In genomic region chr10:6275022-6275997, GRCh38 we compare ENCODE assay signal across 8 cellular contexts.
A peak's percentile ranks its signal among the peaks of the same experiment; 100 is the strongest.
DNase-seq lines count a peak whose midpoint lies in the region; ATAC-seq and TF ChIP-seq lines count a peak whose summit lies in the region.

No MANE protein-coding gene starts in this region.

- 51 to 71% methylated on average over 18 to 22 of the region's 29 CpGs for WGBS in mesodermal cell (ENCODE audit: insufficient coverage in 2 of 2), 2 experiments

- no peaks in the 10 kb centered on the region for H3K36me3 ChIP-seq in Caco-2 (ENCODE audit: control insufficient read depth, insufficient read depth, low read length)
- H3K36me3 ChIP-seq in mesodermal cell (ENCODE audit: control insufficient read depth, insufficient read depth, low read length): no peaks in the 10 kb centered on the region

- H3K27me3 ChIP-seq in Caco-2 (replicated peaks; ENCODE audit: control insufficient read depth, insufficient read depth, low read length): no peaks in the 10 kb centered on the region

- no peak for TF ChIP-seq CTCF in Caco-2 (IDR thresholded peaks at IDR 0.05; ENCODE audit: insufficient read depth in 1 of 2, low read depth in 1 of 2, low read length in 1 of 2, severe bottlenecking in 1 of 2, unreplicated experiment in 1 of 2)

- H3K27me3 Mint-ChIP-seq in Caco-2 (ENCODE audit: insufficient read depth, unreplicated experiment): no peaks in the 10 kb centered on the region

- H3K4me1 Mint-ChIP-seq in Caco-2 (ENCODE audit: low read depth, unreplicated experiment): peaks cover 20% of the 10 kb centered on the region

- H3K9me3 ChIP-seq in Caco-2 (no peaks in the 10 kb centered on the region), mesodermal cell (ENCODE audit: control insufficient read depth, low read length) (no peaks in the 10 kb centered on the region)

- POLR2A ChIA-PET in Caco-2 (lab: Charles Lee): no interaction called here

- ATAC-seq in GM21786 (IDR thresholded peaks at IDR 0.05; ENCODE audit: unreplicated experiment): peak; percentile 58

- no TSS peak for BruUV-seq in Caco-2 (replicated peaks; lab: Mats Ljungman, UMichigan)

- intact Hi-C loops in Caco-2 (cut with micrococcal nuclease; ENCODE audit: unreplicated experiment): loop anchor here (5.0 to 10.0 kb wide), 2 partner anchors 38 to 89 kb away; no protein-coding TSS in a partner anchor

- H3K36me3 Mint-ChIP-seq in Caco-2 (ENCODE audit: insufficient read depth, unreplicated experiment): peaks cover 5% of the 10 kb centered on the region

- peak overlapping the region; percentile 97 for H3K27ac ChIP-seq in mesodermal cell (ENCODE audit: low read depth, low read length, severe bottlenecking)

- no peaks in the 10 kb centered on the region for H3K9me3 Mint-ChIP-seq in Caco-2 (ENCODE audit: unreplicated experiment)

- H3K4me1 ChIP-seq in Caco-2 (peaks cover 35% of the 10 kb centered on the region), mesodermal cell (ENCODE audit: control insufficient read depth, insufficient read depth, low read length, poor library complexity, severe bottlenecking) (peaks cover 40% of the 10 kb centered on the region)

- peak overlapping the region; percentile 66 for H3K4me3 Mint-ChIP-seq in Caco-2 (ENCODE audit: unreplicated experiment)

- H3K4me3 ChIP-seq in Caco-2 (ENCODE audit: low read depth, low read length): no peak overlapping the region
- peak overlapping the region; percentile 1 for H3K4me3 ChIP-seq in mesodermal cell (ENCODE audit: extremely low read depth, insufficient read depth, low read length, poor library complexity, severe bottlenecking)

- CTCF ChIA-PET in Caco-2 (lab: Charles Lee): interaction anchor here (0.9 to 3.9 kb wide), 2 partner anchors 10 to 127 kb away, joined by 3 to 11 read pairs; no protein-coding TSS in a partner anchor

- peak; percentile 57 to 82 for DNase-seq in Caco-2
- DNase-seq in NCI-H146 (lab: John Stamatoyannopoulos, UW): peak; percentile 71
- DNase-seq in activated CD8-positive, alpha-beta memory T cell treated with anti-CD3 and anti-CD28 coated beads for 48 hours (ENCODE audit: low read depth in 2 of 3, low spot score in 2 of 3): peak; percentile 61 to 83 (median 70)
- peak; percentile 86 for DNase-seq in effector CD4-positive, alpha-beta T cell
- peak; percentile 48 for DNase-seq in stimulated activated CD8-positive, alpha-beta memory T cell treated with anti-CD3 and anti-CD28 coated beads, Interleukin-15, amount 100 ng/mL, for 24 hours (ENCODE audit: low read depth)
- no peak for DNase-seq in NAMALWA (ENCODE audit: low spot score)

- peak overlapping the region; percentile 51 for H3K27ac Mint-ChIP-seq in Caco-2 (ENCODE audit: unreplicated experiment)
